1 cellular context compared by ENCODE assay signal in the genomic region with DNA sequence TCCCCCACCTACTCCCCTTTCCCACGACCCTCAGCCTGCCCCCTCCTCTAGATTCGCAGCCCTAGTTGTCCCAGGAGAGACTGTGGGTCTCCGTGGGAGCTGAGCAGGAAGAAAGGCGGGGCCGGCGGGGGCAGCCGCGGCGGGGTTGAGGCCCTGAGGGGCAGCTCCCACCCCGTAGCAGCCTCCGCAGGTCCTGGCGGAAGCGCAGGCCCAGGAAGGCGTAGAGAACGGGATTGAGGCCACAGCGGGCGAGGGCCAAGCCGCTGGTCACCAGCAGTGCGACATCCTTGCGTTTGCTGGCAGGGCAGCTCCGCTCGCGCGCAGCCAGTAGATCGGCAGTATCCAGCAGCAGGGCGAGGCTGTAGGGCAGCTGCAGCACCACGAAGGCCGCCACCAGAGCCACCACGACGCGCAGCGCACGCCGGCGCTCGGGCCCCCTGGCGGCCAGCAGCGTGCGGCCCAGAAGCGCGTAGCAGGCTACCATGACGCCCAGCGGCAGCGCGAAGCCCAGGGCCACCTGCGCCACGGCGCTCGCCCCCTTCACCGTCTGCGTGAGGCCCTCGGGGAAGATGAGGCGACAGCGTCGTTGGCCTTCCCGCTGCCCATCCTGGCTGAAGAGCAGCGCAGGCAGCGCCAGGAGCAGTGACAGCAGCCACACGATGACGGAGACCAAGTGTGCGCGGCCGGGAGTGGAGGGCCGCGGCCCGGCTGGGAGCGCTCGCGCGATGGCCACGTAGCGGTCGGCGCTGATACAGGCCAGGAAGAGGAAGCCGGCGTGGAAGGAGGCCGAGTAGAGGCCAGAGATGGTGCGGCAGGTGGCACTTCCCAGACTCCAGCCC.
A peak's percentile ranks its signal among the peaks of the same experiment; 100 is the strongest.
TF ChIP-seq lines count a peak whose summit lies in the region.

No MANE protein-coding gene starts in this region.

TF ChIP-seq in H1, 55 proteins besides CTCF, POLR2A, EP300 and RAD21 (continued from another document):
- TF ChIP-seq, protein P1, sequence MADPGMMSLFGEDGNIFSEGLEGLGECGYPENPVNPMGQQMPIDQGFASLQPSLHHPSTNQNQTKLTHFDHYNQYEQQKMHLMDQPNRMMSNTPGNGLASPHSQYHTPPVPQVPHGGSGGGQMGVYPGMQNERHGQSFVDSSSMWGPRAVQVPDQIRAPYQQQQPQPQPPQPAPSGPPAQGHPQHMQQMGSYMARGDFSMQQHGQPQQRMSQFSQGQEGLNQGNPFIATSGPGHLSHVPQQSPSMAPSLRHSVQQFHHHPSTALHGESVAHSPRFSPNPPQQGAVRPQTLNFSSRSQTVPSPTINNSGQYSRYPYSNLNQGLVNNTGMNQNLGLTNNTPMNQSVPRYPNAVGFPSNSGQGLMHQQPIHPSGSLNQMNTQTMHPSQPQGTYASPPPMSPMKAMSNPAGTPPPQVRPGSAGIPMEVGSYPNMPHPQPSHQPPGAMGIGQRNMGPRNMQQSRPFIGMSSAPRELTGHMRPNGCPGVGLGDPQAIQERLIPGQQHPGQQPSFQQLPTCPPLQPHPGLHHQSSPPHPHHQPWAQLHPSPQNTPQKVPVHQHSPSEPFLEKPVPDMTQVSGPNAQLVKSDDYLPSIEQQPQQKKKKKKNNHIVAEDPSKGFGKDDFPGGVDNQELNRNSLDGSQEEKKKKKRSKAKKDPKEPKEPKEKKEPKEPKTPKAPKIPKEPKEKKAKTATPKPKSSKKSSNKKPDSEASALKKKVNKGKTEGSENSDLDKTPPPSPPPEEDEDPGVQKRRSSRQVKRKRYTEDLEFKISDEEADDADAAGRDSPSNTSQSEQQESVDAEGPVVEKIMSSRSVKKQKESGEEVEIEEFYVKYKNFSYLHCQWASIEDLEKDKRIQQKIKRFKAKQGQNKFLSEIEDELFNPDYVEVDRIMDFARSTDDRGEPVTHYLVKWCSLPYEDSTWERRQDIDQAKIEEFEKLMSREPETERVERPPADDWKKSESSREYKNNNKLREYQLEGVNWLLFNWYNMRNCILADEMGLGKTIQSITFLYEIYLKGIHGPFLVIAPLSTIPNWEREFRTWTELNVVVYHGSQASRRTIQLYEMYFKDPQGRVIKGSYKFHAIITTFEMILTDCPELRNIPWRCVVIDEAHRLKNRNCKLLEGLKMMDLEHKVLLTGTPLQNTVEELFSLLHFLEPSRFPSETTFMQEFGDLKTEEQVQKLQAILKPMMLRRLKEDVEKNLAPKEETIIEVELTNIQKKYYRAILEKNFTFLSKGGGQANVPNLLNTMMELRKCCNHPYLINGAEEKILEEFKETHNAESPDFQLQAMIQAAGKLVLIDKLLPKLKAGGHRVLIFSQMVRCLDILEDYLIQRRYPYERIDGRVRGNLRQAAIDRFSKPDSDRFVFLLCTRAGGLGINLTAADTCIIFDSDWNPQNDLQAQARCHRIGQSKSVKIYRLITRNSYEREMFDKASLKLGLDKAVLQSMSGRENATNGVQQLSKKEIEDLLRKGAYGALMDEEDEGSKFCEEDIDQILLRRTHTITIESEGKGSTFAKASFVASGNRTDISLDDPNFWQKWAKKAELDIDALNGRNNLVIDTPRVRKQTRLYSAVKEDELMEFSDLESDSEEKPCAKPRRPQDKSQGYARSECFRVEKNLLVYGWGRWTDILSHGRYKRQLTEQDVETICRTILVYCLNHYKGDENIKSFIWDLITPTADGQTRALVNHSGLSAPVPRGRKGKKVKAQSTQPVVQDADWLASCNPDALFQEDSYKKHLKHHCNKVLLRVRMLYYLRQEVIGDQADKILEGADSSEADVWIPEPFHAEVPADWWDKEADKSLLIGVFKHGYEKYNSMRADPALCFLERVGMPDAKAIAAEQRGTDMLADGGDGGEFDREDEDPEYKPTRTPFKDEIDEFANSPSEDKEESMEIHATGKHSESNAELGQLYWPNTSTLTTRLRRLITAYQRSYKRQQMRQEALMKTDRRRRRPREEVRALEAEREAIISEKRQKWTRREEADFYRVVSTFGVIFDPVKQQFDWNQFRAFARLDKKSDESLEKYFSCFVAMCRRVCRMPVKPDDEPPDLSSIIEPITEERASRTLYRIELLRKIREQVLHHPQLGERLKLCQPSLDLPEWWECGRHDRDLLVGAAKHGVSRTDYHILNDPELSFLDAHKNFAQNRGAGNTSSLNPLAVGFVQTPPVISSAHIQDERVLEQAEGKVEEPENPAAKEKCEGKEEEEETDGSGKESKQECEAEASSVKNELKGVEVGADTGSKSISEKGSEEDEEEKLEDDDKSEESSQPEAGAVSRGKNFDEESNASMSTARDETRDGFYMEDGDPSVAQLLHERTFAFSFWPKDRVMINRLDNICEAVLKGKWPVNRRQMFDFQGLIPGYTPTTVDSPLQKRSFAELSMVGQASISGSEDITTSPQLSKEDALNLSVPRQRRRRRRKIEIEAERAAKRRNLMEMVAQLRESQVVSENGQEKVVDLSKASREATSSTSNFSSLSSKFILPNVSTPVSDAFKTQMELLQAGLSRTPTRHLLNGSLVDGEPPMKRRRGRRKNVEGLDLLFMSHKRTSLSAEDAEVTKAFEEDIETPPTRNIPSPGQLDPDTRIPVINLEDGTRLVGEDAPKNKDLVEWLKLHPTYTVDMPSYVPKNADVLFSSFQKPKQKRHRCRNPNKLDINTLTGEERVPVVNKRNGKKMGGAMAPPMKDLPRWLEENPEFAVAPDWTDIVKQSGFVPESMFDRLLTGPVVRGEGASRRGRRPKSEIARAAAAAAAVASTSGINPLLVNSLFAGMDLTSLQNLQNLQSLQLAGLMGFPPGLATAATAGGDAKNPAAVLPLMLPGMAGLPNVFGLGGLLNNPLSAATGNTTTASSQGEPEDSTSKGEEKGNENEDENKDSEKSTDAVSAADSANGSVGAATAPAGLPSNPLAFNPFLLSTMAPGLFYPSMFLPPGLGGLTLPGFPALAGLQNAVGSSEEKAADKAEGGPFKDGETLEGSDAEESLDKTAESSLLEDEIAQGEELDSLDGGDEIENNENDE (IDR thresholded peaks at IDR 0.05; ENCODE audit: insufficient replicate concordance, low read length): no peak
- TF ChIP-seq EZH2 (IDR thresholded peaks at IDR 0.05; ENCODE audit: low read depth, low read length, severe bottlenecking): peak; percentile 52
- no peak for TF ChIP-seq KDM5A (IDR thresholded peaks at IDR 0.05; ENCODE audit: low read length)
- peak; percentile 62 for TF ChIP-seq EGR1 (IDR thresholded peaks at IDR 0.05; ENCODE audit: borderline replicate concordance, low read depth, low read length)
- no peak for TF ChIP-seq GTF2F1 (IDR thresholded peaks at IDR 0.05; ENCODE audit: borderline replicate concordance, low read depth, low read length)
- TF ChIP-seq CTBP2 (IDR thresholded peaks at IDR 0.05; ENCODE audit: borderline replicate concordance, insufficient read depth, insufficient read length, low read length): peak; percentile 77
- TF ChIP-seq PHF8 (conservative IDR thresholded peaks at IDR 0.05; ENCODE audit: low read depth, low read length): peak; percentile 34; the same call in 1 of the 2 replicates
- TF ChIP-seq NANOG (IDR thresholded peaks at IDR 0.05; ENCODE audit: insufficient read depth, low read depth, low read length, poor library complexity, severe bottlenecking): no peak
- TF ChIP-seq JUND (IDR thresholded peaks at IDR 0.05; ENCODE audit: low read length): no peak
- TF ChIP-seq ASH2L (IDR thresholded peaks at IDR 0.05; ENCODE audit: low read length): no peak
- TF ChIP-seq HDAC2 (IDR thresholded peaks at IDR 0.05; ENCODE audit: borderline replicate concordance in 1 of 2, low read depth in 2 of 2, low read length in 2 of 2): peak in 1 of 2 experiments; percentile 93; a peak in 2 of 4 replicates
- TF ChIP-seq SP4 (IDR thresholded peaks at IDR 0.05; ENCODE audit: low read length): peak; percentile 75; the same call in 1 of the 2 replicates
- no peak for TF ChIP-seq FOSL1 (IDR thresholded peaks at IDR 0.05; ENCODE audit: insufficient read depth, low read depth, low read length)
- TF ChIP-seq RFX5 (IDR thresholded peaks at IDR 0.05; ENCODE audit: borderline replicate concordance, low read depth, low read length): no peak
- peak; percentile 46; the same call in 1 of the 2 replicates for TF ChIP-seq KDM1A (IDR thresholded peaks at IDR 0.05; ENCODE audit: borderline replicate concordance, low read length)
- peak; percentile 56 for TF ChIP-seq TAF7 (optimal IDR thresholded peaks at IDR 0.05; ENCODE audit: borderline replicate concordance, low read depth, low read length)
- no peak for TF ChIP-seq TEAD4 (IDR thresholded peaks at IDR 0.05; ENCODE audit: low read depth, low read length)
- TF ChIP-seq POLR2AphosphoS5 (IDR thresholded peaks at IDR 0.05; ENCODE audit: low read depth, low read length): no peak; the same call in 1 of the 2 replicates
- peak; percentile 47; the same call in 1 of the 2 replicates for TF ChIP-seq BACH1 (IDR thresholded peaks at IDR 0.05; ENCODE audit: low read length)
TF ChIP-seq in H1: peak in this region for 27.
